ENCODE assay signal across 21 cellular contexts in the genomic region with DNA sequence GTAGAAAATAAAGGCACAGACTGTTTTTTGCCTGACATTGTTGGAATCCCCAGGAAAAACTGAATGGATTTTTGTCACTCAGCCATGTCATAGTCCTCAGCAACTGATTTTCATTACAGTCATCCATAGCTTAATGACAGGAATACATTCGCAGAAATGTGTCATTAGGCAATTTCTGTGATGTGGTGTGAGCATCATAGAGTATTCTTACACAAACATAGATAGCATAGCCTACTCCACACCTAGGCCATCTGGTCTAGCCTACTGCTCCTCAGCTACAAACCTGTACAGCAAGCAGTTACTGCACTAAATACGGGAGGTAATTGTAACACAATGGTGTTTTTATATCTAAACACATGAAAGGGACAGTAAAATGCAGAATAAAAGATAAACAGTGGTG. TPM values are rescaled to one million over a fixed set of nuclear protein-coding genes. Genes with fewer than 3 reads are reported as not detected.
DNase-seq lines count a peak whose midpoint lies in the region; ATAC-seq, FAIRE-seq and TF ChIP-seq lines count a peak whose summit lies in the region.
"Had no signal": no experiment of that assay in that cellular context is flagged by ENCODE, and none has a peak within 500 bp of the region (broad histone marks: within the 10 kb centered on the region; RNA-seq: fewer than 3 reads in every experiment).

No MANE protein-coding gene starts in this region.

- H3K4me3 Mint-ChIP-seq in activated CD8-positive, alpha-beta memory T cell treated with anti-CD3 and anti-CD28 coated beads, Interleukin-2, amount 10 ng/mL, durations not matched to agents 7 days and 5 days = no peak overlapping the region

- no peak for FAIRE-seq in D721Med (lab: Jason Lieb, UNC)
- FAIRE-seq: GM12892, HepG2 had no signal

- H3K79me2 ChIP-seq in PC-3 (ENCODE audit: low read length) = no peaks in the 10 kb centered on the region
- no peaks in the 10 kb centered on the region for H3K79me2 ChIP-seq in fibroblast of lung (ENCODE audit: control insufficient read depth, insufficient read depth, low read length)
- no peaks in the 10 kb centered on the region for H3K79me2 ChIP-seq in osteoblast (ENCODE audit: insufficient read depth, low read length)

- intact Hi-C loops in PC-3 (cut with micrococcal nuclease) = no loop called here

- H3K9me2 ChIP-seq in PC-3 (replicated peaks; ENCODE audit: low read length) = no peaks in the 10 kb centered on the region

- peaks cover 6% of the 10 kb centered on the region for H3F3A ChIP-seq in PC-3 (ENCODE audit: low read length, unreplicated experiment)

- H3K4me2 ChIP-seq in PC-3 (ENCODE audit: low read length) (no peak overlapping the region), fibroblast of lung (ENCODE audit: extremely low read depth, insufficient read depth, low read length) (no peak overlapping the region), osteoblast (ENCODE audit: insufficient read depth, low read length) (no peak overlapping the region)

- no peaks in the 10 kb centered on the region for H3K36me3 ChIP-seq in PC-3 (ENCODE audit: low read depth, low read length)
- H3K36me3 ChIP-seq in fibroblast of lung (ENCODE audit: control insufficient read depth, insufficient read depth, low read length) = no peaks in the 10 kb centered on the region
- H3K36me3 ChIP-seq in osteoblast (ENCODE audit: insufficient read depth, low read length) = no peaks in the 10 kb centered on the region
- H3K36me3 ChIP-seq: BE2C had no signal

- H3K27ac ChIP-seq in PC-3 (ENCODE audit: low read length) (peak overlapping the region; percentile 98), fibroblast of lung (ENCODE audit: insufficient read depth, low read length) (peak overlapping the region; percentile 9), osteoblast (ENCODE audit: low read depth, low read length) (peak overlapping the region; percentile 94)

- CTCF ChIA-PET in PC-3 (lab: Charles Lee) = no interaction called here
- CTCF ChIA-PET in activated CD8-positive, alpha-beta memory T cell treated with anti-CD3 and anti-CD28 coated beads, Interleukin-2, amount 10 ng/mL, durations not matched to agents 7 days and 5 days (lab: Charles Lee) = no interaction called here

- H3K4me3 ChIP-seq in AG10803 (ENCODE audit: low read length) (no peak overlapping the region), PC-3 (ENCODE audit: low read length) (no peak overlapping the region), fibroblast of lung (replicated peaks in 1 of 4; ENCODE audit: control extremely low read depth in 1 of 4, insufficient read depth in 1 of 4, low read depth in 3 of 4, low read length in 4 of 4) (no peak overlapping the region), osteoblast (ENCODE audit: insufficient read depth, low read length) (no peak overlapping the region)

- no peak for TF ChIP-seq CTCF in AG10803 (conservative IDR thresholded peaks at IDR 0.05; ENCODE audit: low read length)
- no peak for TF ChIP-seq CTCF in PC-3 (conservative IDR thresholded peaks at IDR 0.05; ENCODE audit: low read depth, low read length)
- no peak for TF ChIP-seq CTCF in fibroblast of lung (conservative IDR thresholded peaks at IDR 0.05 in 1 of 2, IDR thresholded peaks at IDR 0.05 in 1 of 2; ENCODE audit: low read depth in 1 of 2, low read length in 2 of 2)
- no peak for TF ChIP-seq CTCF in osteoblast (IDR thresholded peaks at IDR 0.05; ENCODE audit: extremely low read depth, low read depth, low read length)
- no peak for TF ChIP-seq CTCF in D721Med (IDR thresholded peaks at IDR 0.05; ENCODE audit: insufficient read depth, missing control alignments)

- H3K9me3 ChIP-seq in PC-3 (ENCODE audit: low read length) = no peaks in the 10 kb centered on the region
- no peaks in the 10 kb centered on the region for H3K9me3 ChIP-seq in fibroblast of lung (ENCODE audit: control insufficient read depth, insufficient read depth, low read depth, low read length)
- H3K9me3 ChIP-seq in osteoblast (ENCODE audit: low read depth, low read length) = no peaks in the 10 kb centered on the region
- H3K9me3 ChIP-seq: BE2C had no signal

- no peak overlapping the region for H2AFZ ChIP-seq in PC-3 (ENCODE audit: low read length)
- H2AFZ ChIP-seq in fibroblast of lung (ENCODE audit: low read length) = no peak overlapping the region
- H2AFZ ChIP-seq in osteoblast (ENCODE audit: low read length) = peak overlapping the region; percentile 1

- H3K27ac Mint-ChIP-seq in activated CD8-positive, alpha-beta memory T cell treated with anti-CD3 and anti-CD28 coated beads, Interleukin-2, amount 10 ng/mL, durations not matched to agents 7 days and 5 days = no peak overlapping the region

- H4K20me1 ChIP-seq in PC-3 (ENCODE audit: low read length) (no peaks in the 10 kb centered on the region), fibroblast of lung (ENCODE audit: control insufficient read depth, extremely low read depth, insufficient read depth, low read length) (no peaks in the 10 kb centered on the region), osteoblast (ENCODE audit: insufficient read depth, low read length) (no peaks in the 10 kb centered on the region)

- DNase-seq in AG10803 (ENCODE audit: low read depth) (peak; percentile 32), PC-3 (peak; percentile 10), fibroblast of lung (ENCODE audit: low read depth in 2 of 2) (no peak), osteoblast (ENCODE audit: insufficient read length, low spot score, missing footprints) (no peak), NCI-H2029 (lab: John Stamatoyannopoulos, UW) (no peak), D721Med (ENCODE audit: insufficient read length, low spot score) (no peak)
- no peak for DNase-seq in activated CD8-positive, alpha-beta memory T cell treated with anti-CD3 and anti-CD28 coated beads, Interleukin-2, amount 10 ng/mL, durations not matched to agents 7 days and 5 days
- DNase-seq: BE2C; COR-L47; DMS 273 treated with DMSO at 0.1 percent for 48 hours; DND-41; KBM-7; NCI-H1092; NCI-H1436; NCI-H187 treated with DMSO at 0.1 percent for 48 hours; NCI-H510A; NK-92 treated with Interleukin-12 subunit alpha and Interleukin-12 subunit beta, amount 100 ng/mL, for 24 hours; SIG-M5 had no signal

- no peak for ATAC-seq in PC-3
- no peak for ATAC-seq in activated CD8-positive, alpha-beta memory T cell treated with anti-CD3 and anti-CD28 coated beads, Interleukin-2, amount 10 ng/mL, durations not matched to agents 7 days and 5 days
- ATAC-seq: HepG2, Panc1 had no signal

- peaks cover 2% of the 10 kb centered on the region for H3K36me3 Mint-ChIP-seq in activated CD8-positive, alpha-beta memory T cell treated with anti-CD3 and anti-CD28 coated beads, Interleukin-2, amount 10 ng/mL, durations not matched to agents 7 days and 5 days

- no peaks in the 10 kb centered on the region for H3K9me3 Mint-ChIP-seq in activated CD8-positive, alpha-beta memory T cell treated with anti-CD3 and anti-CD28 coated beads, Interleukin-2, amount 10 ng/mL, durations not matched to agents 7 days and 5 days (ENCODE audit: low read depth)

- BruUV-seq in PC-3 (replicated peaks; lab: Mats Ljungman, UMichigan) = no TSS peak

- H3K4me1 Mint-ChIP-seq in activated CD8-positive, alpha-beta memory T cell treated with anti-CD3 and anti-CD28 coated beads, Interleukin-2, amount 10 ng/mL, durations not matched to agents 7 days and 5 days = no peaks in the 10 kb centered on the region

- H3K4me1 ChIP-seq in PC-3 (ENCODE audit: insufficient read depth, low read length) (peaks cover 44% of the 10 kb centered on the region), fibroblast of lung (ENCODE audit: control insufficient read depth, extremely low read depth, insufficient read depth, low read length) (peaks cover 9% of the 10 kb centered on the region), osteoblast (ENCODE audit: insufficient read depth, low read length) (peaks cover 51% of the 10 kb centered on the region)

- peaks cover 2% of the 10 kb centered on the region for H3K27me3 Mint-ChIP-seq in activated CD8-positive, alpha-beta memory T cell treated with anti-CD3 and anti-CD28 coated beads, Interleukin-2, amount 10 ng/mL, durations not matched to agents 7 days and 5 days

- H3K27me3 ChIP-seq in PC-3 (ENCODE audit: low read length) = no peaks in the 10 kb centered on the region
- H3K27me3 ChIP-seq in fibroblast of lung (ENCODE audit: control insufficient read depth, insufficient read depth, low read length) = no peaks in the 10 kb centered on the region
- H3K27me3 ChIP-seq in osteoblast (ENCODE audit: insufficient read depth, low read length) = no peaks in the 10 kb centered on the region
- H3K27me3 ChIP-seq: BE2C had no signal

- H3K9ac ChIP-seq in PC-3 (ENCODE audit: low read length) (peak overlapping the region; percentile 67), fibroblast of lung (ENCODE audit: insufficient read depth, low read length) (no peak overlapping the region)

- POLR2A ChIA-PET in PC-3 (lab: Charles Lee; ENCODE audit: unreplicated experiment) = interaction anchor here (0.6 kb wide), 1 partner anchor 198 kb away, joined by 5 read pairs; the partner anchor contains the start of gene EID1

RNA-seq across cellular contexts. Expression of gene FBN1, which starts 34.4 kb away (rescaled TPM):
- total RNA-seq in PC-3 (2014; rRNA removed) = 6.7 and 7.4 TPM in 2 replicates
- 260 and 446 TPM in 2 replicates for total RNA-seq in fibroblast of lung
- 243 and 368 TPM in 2 replicates for polyA plus RNA-seq in fibroblast of lung
- polyA plus RNA-seq in fibroblast of lung (2012) = 144 and 241 TPM in 2 replicates
- polyA minus RNA-seq in fibroblast of lung (ENCODE audit: low replicate concordance) = 316 and 342 TPM in 2 replicates
- 1,453 and 1,556 TPM in 2 replicates for total RNA-seq in osteoblast
- total RNA-seq in activated CD8-positive, alpha-beta memory T cell treated with anti-CD3 and anti-CD28 coated beads, Interleukin-2, amount 10 ng/mL, durations not matched to agents 7 days and 5 days = 1 to 10 TPM; 1.1 to 1.3 TPM

Comparison
In these comparisons a context has a peak if more than half of its experiments do, and no peak if none do; other contexts are left out.
1. DNase-seq: peak in AG10803 (single experiment) and PC-3 (single experiment); none in fibroblast of lung (0 of 2), osteoblast (single experiment), activated CD8-positive, alpha-beta memory T cell treated with anti-CD3 and anti-CD28 coated beads, Interleukin-2, amount 10 ng/mL, durations not matched to agents 7 days and 5 days (single experiment), NCI-H2029 (single experiment) and D721Med (single experiment).
2. H3K27ac ChIP-seq: peak in every context shown above with its lines; median percentile 98 in PC-3; 94 in osteoblast; 9 in fibroblast of lung.
3. RNA of gene FBN1, which starts 34.4 kb away (total RNA-seq): 1,453 to 1,556 TPM in osteoblast and 260 to 446 TPM in fibroblast of lung; 6.7 to 7.4 TPM in PC-3 and 1.1 to 1.3 TPM in activated CD8-positive, alpha-beta memory T cell treated with anti-CD3 and anti-CD28 coated beads, Interleukin-2, amount 10 ng/mL, durations not matched to agents 7 days and 5 days; every median in the first group is over 10 times any median in the second.